Comparison of ENCODE assay signal across 1 cellular context in the genomic region with DNA sequence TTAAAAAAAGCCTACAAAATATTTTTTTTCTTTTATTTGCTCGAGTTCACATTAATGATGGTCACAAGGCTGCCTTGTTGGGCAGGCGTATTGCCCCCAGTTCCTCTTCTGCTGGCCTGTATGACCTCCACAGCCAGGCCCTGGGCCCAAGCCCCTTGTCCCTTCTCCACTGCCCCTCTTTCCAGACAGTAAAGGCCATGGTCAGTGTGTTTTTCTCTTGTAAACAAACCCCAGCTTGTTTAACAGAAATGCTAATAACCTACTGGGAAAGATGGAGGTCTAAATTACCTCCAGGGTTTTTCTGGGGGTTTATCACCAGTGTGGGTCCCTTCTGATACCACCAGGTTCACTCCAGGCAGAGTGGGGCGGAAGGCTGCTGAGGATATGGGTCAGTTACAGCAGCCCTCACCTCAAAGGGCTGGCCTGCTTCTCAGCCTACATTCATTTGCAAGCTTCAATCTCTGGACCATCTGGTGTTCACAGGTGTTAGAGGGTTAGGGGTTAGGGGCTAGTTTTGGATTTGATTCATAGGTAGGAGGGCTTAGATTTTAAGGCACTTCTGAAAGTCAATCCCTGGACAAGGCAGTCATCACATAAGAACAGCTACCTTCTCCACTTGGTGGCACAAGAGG.
TF ChIP-seq lines count a peak whose summit lies in the region.

No MANE protein-coding gene starts in this region.

TF ChIP-seq in GM23338, 12 proteins besides CTCF, POLR2A, EP300 and RAD21:
- TF ChIP-seq, protein P1, sequence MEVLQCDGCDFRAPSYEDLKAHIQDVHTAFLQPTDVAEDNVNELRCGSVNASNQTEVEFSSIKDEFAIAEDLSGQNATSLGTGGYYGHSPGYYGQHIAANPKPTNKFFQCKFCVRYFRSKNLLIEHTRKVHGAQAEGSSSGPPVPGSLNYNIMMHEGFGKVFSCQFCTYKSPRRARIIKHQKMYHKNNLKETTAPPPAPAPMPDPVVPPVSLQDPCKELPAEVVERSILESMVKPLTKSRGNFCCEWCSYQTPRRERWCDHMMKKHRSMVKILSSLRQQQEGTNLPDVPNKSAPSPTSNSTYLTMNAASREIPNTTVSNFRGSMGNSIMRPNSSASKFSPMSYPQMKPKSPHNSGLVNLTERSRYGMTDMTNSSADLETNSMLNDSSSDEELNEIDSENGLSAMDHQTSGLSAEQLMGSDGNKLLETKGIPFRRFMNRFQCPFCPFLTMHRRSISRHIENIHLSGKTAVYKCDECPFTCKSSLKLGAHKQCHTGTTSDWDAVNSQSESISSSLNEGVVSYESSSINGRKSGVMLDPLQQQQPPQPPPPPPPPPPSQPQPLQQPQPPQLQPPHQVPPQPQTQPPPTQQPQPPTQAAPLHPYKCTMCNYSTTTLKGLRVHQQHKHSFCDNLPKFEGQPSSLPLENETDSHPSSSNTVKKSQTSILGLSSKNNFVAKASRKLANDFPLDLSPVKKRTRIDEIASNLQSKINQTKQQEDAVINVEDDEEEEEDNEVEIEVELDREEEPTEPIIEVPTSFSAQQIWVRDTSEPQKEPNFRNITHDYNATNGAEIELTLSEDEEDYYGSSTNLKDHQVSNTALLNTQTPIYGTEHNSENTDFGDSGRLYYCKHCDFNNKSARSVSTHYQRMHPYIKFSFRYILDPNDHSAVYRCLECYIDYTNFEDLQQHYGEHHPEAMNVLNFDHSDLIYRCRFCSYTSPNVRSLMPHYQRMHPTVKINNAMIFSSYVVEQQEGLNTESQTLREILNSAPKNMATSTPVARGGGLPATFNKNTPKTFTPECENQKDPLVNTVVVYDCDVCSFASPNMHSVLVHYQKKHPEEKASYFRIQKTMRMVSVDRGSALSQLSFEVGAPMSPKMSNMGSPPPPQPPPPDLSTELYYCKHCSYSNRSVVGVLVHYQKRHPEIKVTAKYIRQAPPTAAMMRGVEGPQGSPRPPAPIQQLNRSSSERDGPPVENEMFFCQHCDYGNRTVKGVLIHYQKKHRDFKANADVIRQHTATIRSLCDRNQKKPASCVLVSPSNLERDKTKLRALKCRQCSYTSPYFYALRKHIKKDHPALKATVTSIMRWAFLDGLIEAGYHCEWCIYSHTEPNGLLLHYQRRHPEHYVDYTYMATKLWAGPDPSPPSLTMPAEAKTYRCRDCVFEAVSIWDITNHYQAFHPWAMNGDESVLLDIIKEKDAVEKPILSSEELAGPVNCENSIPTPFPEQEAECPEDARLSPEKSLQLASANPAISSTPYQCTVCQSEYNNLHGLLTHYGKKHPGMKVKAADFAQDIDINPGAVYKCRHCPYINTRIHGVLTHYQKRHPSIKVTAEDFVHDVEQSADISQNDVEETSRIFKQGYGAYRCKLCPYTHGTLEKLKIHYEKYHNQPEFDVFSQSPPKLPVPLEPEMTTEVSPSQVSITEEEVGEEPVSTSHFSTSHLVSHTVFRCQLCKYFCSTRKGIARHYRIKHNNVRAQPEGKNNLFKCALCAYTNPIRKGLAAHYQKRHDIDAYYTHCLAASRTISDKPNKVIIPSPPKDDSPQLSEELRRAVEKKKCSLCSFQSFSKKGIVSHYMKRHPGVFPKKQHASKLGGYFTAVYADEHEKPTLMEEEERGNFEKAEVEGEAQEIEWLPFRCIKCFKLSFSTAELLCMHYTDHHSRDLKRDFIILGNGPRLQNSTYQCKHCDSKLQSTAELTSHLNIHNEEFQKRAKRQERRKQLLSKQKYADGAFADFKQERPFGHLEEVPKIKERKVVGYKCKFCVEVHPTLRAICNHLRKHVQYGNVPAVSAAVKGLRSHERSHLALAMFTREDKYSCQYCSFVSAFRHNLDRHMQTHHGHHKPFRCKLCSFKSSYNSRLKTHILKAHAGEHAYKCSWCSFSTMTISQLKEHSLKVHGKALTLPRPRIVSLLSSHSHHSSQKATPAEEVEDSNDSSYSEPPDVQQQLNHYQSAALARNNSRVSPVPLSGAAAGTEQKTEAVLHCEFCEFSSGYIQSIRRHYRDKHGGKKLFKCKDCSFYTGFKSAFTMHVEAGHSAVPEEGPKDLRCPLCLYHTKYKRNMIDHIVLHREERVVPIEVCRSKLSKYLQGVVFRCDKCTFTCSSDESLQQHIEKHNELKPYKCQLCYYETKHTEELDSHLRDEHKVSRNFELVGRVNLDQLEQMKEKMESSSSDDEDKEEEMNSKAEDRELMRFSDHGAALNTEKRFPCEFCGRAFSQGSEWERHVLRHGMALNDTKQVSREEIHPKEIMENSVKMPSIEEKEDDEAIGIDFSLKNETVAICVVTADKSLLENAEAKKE (CRISPR knock-in tag; IDR thresholded peaks at IDR 0.05) = no peak
- TF ChIP-seq NANOG (IDR thresholded peaks at IDR 0.05; ENCODE audit: borderline replicate concordance) = no peak
- no peak for TF ChIP-seq ZNF114 (CRISPR knock-in tag; IDR thresholded peaks at IDR 0.05)
- no peak for TF ChIP-seq ZNF331 (CRISPR knock-in tag; IDR thresholded peaks at IDR 0.05; ENCODE audit: low read depth)
- no peak for TF ChIP-seq JUNB (IDR thresholded peaks at IDR 0.05; ENCODE audit: unreplicated experiment)
- TF ChIP-seq STAT1 (IDR thresholded peaks at IDR 0.05; ENCODE audit: unreplicated experiment) = no peak
- TF ChIP-seq, protein P2, sequence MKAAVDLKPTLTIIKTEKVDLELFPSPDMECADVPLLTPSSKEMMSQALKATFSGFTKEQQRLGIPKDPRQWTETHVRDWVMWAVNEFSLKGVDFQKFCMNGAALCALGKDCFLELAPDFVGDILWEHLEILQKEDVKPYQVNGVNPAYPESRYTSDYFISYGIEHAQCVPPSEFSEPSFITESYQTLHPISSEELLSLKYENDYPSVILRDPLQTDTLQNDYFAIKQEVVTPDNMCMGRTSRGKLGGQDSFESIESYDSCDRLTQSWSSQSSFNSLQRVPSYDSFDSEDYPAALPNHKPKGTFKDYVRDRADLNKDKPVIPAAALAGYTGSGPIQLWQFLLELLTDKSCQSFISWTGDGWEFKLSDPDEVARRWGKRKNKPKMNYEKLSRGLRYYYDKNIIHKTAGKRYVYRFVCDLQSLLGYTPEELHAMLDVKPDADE (IDR thresholded peaks at IDR 0.05) = no peak
- TF ChIP-seq POLR2AphosphoS5 (IDR thresholded peaks at IDR 0.05; ENCODE audit: low read depth) = no peak
- TF ChIP-seq EZH2 (IDR thresholded peaks at IDR 0.05; ENCODE audit: low read depth, unreplicated experiment) = no peak
- TF ChIP-seq, protein P3, sequence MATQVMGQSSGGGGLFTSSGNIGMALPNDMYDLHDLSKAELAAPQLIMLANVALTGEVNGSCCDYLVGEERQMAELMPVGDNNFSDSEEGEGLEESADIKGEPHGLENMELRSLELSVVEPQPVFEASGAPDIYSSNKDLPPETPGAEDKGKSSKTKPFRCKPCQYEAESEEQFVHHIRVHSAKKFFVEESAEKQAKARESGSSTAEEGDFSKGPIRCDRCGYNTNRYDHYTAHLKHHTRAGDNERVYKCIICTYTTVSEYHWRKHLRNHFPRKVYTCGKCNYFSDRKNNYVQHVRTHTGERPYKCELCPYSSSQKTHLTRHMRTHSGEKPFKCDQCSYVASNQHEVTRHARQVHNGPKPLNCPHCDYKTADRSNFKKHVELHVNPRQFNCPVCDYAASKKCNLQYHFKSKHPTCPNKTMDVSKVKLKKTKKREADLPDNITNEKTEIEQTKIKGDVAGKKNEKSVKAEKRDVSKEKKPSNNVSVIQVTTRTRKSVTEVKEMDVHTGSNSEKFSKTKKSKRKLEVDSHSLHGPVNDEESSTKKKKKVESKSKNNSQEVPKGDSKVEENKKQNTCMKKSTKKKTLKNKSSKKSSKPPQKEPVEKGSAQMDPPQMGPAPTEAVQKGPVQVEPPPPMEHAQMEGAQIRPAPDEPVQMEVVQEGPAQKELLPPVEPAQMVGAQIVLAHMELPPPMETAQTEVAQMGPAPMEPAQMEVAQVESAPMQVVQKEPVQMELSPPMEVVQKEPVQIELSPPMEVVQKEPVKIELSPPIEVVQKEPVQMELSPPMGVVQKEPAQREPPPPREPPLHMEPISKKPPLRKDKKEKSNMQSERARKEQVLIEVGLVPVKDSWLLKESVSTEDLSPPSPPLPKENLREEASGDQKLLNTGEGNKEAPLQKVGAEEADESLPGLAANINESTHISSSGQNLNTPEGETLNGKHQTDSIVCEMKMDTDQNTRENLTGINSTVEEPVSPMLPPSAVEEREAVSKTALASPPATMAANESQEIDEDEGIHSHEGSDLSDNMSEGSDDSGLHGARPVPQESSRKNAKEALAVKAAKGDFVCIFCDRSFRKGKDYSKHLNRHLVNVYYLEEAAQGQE (IDR thresholded peaks at IDR 0.05; ENCODE audit: unreplicated experiment) = no peak
- TF ChIP-seq CREB1 (CRISPR knock-in tag; IDR thresholded peaks at IDR 0.05; ENCODE audit: low read depth) = no peak
- TF ChIP-seq EZH2phosphoT487 (IDR thresholded peaks at IDR 0.05; ENCODE audit: unreplicated experiment) = no peak
